17 cellular contexts compared by ENCODE assay signal in genomic region chr11:123973816-123974215, GRCh38. TPM values are rescaled to one million over a fixed set of nuclear protein-coding genes. Genes with fewer than 3 reads are reported as not detected.
DNase-seq lines count a peak whose midpoint lies in the region; ATAC-seq and TF ChIP-seq lines count a peak whose summit lies in the region.
"Had no signal": no experiment of that assay in that cellular context is flagged by ENCODE, and none has a peak within 500 bp of the region (broad histone marks: within the 10 kb centered on the region; RNA-seq: fewer than 3 reads in every experiment).

No MANE protein-coding gene starts in this region.

- ATAC-seq in GM21526 (IDR thresholded peaks at IDR 0.05; ENCODE audit: low FRiP score, unreplicated experiment): no peak
- no peak for ATAC-seq in stimulated activated naive CD8-positive, alpha-beta T cell treated with anti-CD3 and anti-CD28 coated beads, Interleukin-15, Interleukin-2, amounts not matched to agents 100 U/mL and 50 U/mL, for 24 hours
- ATAC-seq: psoas muscle had no signal

- H3K4me3 ChIP-seq in AG10803 (ENCODE audit: low read length): no peak overlapping the region
- H3K4me3 ChIP-seq: Peyer's patch, psoas muscle had no signal

- TF ChIP-seq CTCF in AG10803 (conservative IDR thresholded peaks at IDR 0.05; ENCODE audit: low read length): no peak

- DNase-seq in AG10803 (ENCODE audit: low read depth) (peak; percentile 57), NCI-H226 (peak; percentile 73), dedifferentiated amniotic fluid mesenchymal stem cell (ENCODE audit: extremely low spot score) (peak; percentile 31), lung microvascular endothelial cell (ENCODE audit: low read depth in 2 of 2) (peak; percentile 40 to 98), mesenteric fat pad (ENCODE audit: low spot score) (no peak), NCI-H1105 treated with DMSO at 0.1 percent for 48 hours (lab: John Stamatoyannopoulos, UW) (no peak)
- DNase-seq in stimulated activated naive CD8-positive, alpha-beta T cell treated with anti-CD3 and anti-CD28 coated beads, Interleukin-15, Interleukin-2, amounts not matched to agents 100 U/mL and 50 U/mL, for 24 hours: no peak
- DNase-seq: activated CD4-positive, alpha-beta T cell treated with anti-CD3 and anti-CD28 coated beads, Interleukin-2, amount 50 U/mL, for 1 hour; DMS79 treated with DMSO at 0.1 percent for 48 hours; NCI-H1417; Peyer's patch; psoas muscle; stimulated activated CD4-positive, alpha-beta T cell treated with anti-CD3 and anti-CD28 coated beads, Interleukin-2, amount 100 ng/mL, for 24 hours had no signal

RNA-seq across cellular contexts. Expression of gene OR10S1, which starts 3.8 kb away (rescaled TPM):
- total RNA-seq in lung microvascular endothelial cell (not detected in 2 replicates), mesenteric fat pad (not detected)
- total RNA-seq: B cell, NCI-H460, Peyer's patch, psoas muscle, urinary bladder had no signal

RNA-seq across cellular contexts. Expression of gene OR10G6, which starts 21.1 kb away (rescaled TPM):
- total RNA-seq in lung microvascular endothelial cell: not detected in 2 replicates
- total RNA-seq in mesenteric fat pad: not detected
- total RNA-seq: B cell, NCI-H460, Peyer's patch, psoas muscle, urinary bladder had no signal

RNA-seq across cellular contexts. Expression of gene OR6T1, which starts 30.2 kb away (rescaled TPM):
- total RNA-seq in lung microvascular endothelial cell: not detected in 2 replicates
- not detected for total RNA-seq in mesenteric fat pad
- total RNA-seq: B cell, NCI-H460, Peyer's patch, psoas muscle, urinary bladder had no signal

RNA-seq across cellular contexts. Expression of gene OR4D5, which starts 34.4 kb away (rescaled TPM):
- total RNA-seq in lung microvascular endothelial cell: not detected in 2 replicates
- total RNA-seq in mesenteric fat pad: not detected
- total RNA-seq: B cell, NCI-H460, Peyer's patch, psoas muscle, urinary bladder had no signal

RNA-seq across cellular contexts. Expression of gene OR10G4, which starts 39.0 kb away (rescaled TPM):
- total RNA-seq in lung microvascular endothelial cell: not detected in 2 replicates
- not detected for total RNA-seq in mesenteric fat pad
- total RNA-seq: B cell, NCI-H460, Peyer's patch, psoas muscle, urinary bladder had no signal

Comparison
In these comparisons a context has a peak if more than half of its experiments do, and no peak if none do; other contexts are left out.
1. DNase-seq: peak in AG10803 (single experiment), NCI-H226 (single experiment), dedifferentiated amniotic fluid mesenchymal stem cell (single experiment) and lung microvascular endothelial cell (2 of 2); none in mesenteric fat pad (single experiment), stimulated activated naive CD8-positive, alpha-beta T cell treated with anti-CD3 and anti-CD28 coated beads, Interleukin-15, Interleukin-2, amounts not matched to agents 100 U/mL and 50 U/mL, for 24 hours (single experiment) and NCI-H1105 treated with DMSO at 0.1 percent for 48 hours (single experiment).